ENCODE assay signal across 14 cellular contexts in genomic region chr10:17386616-17387075, GRCh38.
A peak's percentile ranks its signal among the peaks of the same experiment; 100 is the strongest.
DNase-seq lines count a peak whose midpoint lies in the region; ATAC-seq and TF ChIP-seq lines count a peak whose summit lies in the region.
"Had no signal": no experiment of that assay in that cellular context is flagged by ENCODE, and none has a peak within 500 bp of the region (broad histone marks: within the 10 kb centered on the region; RNA-seq: fewer than 3 reads in every experiment).

No MANE protein-coding gene starts in this region.

- H3K36me3 ChIP-seq in prostate gland, result no peaks in the 10 kb centered on the region

- H3K27me3 ChIP-seq in prostate gland (replicated peaks; ENCODE audit: insufficient read depth), result no peaks in the 10 kb centered on the region

- 85% methylated on average over 15 of the region's 15 CpGs for WGBS in prostate gland

- no peaks in the 10 kb centered on the region for H3K9me3 Mint-ChIP-seq in T-cell
- H3K9me3 Mint-ChIP-seq: CD4-positive, alpha-beta T cell had no signal

- TF ChIP-seq CTCF in prostate gland (IDR thresholded peaks at IDR 0.05), result no peak

- POLR2A ChIA-PET in T-cell (lab: Charles Lee), result interaction anchor here in 1 of 2 donors (0.7 kb wide), 1 partner anchor 144 kb away, joined by 4 read pairs; no protein-coding TSS in a partner anchor

- TF ChIP-seq POLR2A in erythroblast (IDR thresholded peaks at IDR 0.05; ENCODE audit: low read length) (no peak), prostate gland (IDR thresholded peaks at IDR 0.05) (no peak)

- peaks cover 0 to 3% of the 10 kb centered on the region in 2 donors for H3K27me3 Mint-ChIP-seq in T-cell
- H3K27me3 Mint-ChIP-seq: CD4-positive, alpha-beta T cell had no signal

- intact Hi-C loops in prostate gland (cut with DNase I), result no loop called here

- ATAC-seq in T-cell (replicated peaks in 1 of 4), result no peak

- DNase-seq in DMS53 (lab: John Stamatoyannopoulos, UW), result peak; percentile 19
- DNase-seq in DMS53 treated with DMSO at 0.1 percent for 48 hours (lab: John Stamatoyannopoulos, UW; ENCODE audit: unreplicated experiment), result no peak
- peak; percentile 91 to 94 for DNase-seq in NCI-H526 (lab: John Stamatoyannopoulos, UW)
- peak; percentile 8 to 16 for DNase-seq in erythroblast (lab: John Stamatoyannopoulos, UW)
- DNase-seq in prostate gland (ENCODE audit: low spot score), result no peak
- no peak for DNase-seq in effector CD4-positive, alpha-beta T cell
- no peak for DNase-seq in T-cell
- no peak for DNase-seq in NOMO-1 treated with DMSO at 0.1 percent for 48 hours (lab: John Stamatoyannopoulos, UW; ENCODE audit: unreplicated experiment)
- DNase-seq: 8988T; activated CD4-positive, CD25-positive, alpha-beta regulatory T cell; activated naive CD4-positive, alpha-beta T cell treated with anti-CD3 and anti-CD28 coated beads, Interleukin-2, amount 50 U/mL, for 16 hours; CD4-positive, alpha-beta T cell; stimulated activated CD4-positive, alpha-beta T cell treated with anti-CD3 and anti-CD28 coated beads, Interleukin-12 subunit alpha, Interleukin-12 subunit beta, amount 100 ng/mL, for 4 hours had no signal

- H3K27ac Mint-ChIP-seq in T-cell, result no peak overlapping the region
- H3K27ac Mint-ChIP-seq: CD4-positive, alpha-beta T cell had no signal

- no peak overlapping the region for H3K4me3 Mint-ChIP-seq in T-cell
- H3K4me3 Mint-ChIP-seq: CD4-positive, alpha-beta T cell had no signal

- H3K9me3 ChIP-seq in prostate gland, result no peaks in the 10 kb centered on the region

- H3K4me3 ChIP-seq in prostate gland, result no peak overlapping the region
- H3K4me3 ChIP-seq: lung had no signal

- H3K27ac ChIP-seq in prostate gland, result peak overlapping the region; percentile 77 to 84

- no peaks in the 10 kb centered on the region for H3K4me1 ChIP-seq in prostate gland (replicated peaks)

- H3K36me3 Mint-ChIP-seq in T-cell, result peaks cover 3% of the 10 kb centered on the region

- CTCF ChIA-PET in T-cell (lab: Charles Lee), result no interaction called here

- H3K4me1 Mint-ChIP-seq in T-cell, result no peaks in the 10 kb centered on the region

Comparison
In these comparisons a context has a peak if more than half of its experiments do, and no peak if none do; other contexts are left out.
1. DNase-seq: peak in DMS53 (single experiment), NCI-H526 (2 of 2) and erythroblast (2 of 2); none in DMS53 treated with DMSO at 0.1 percent for 48 hours (single experiment), prostate gland (single experiment), effector CD4-positive, alpha-beta T cell (single experiment), T-cell (0 of 34) and NOMO-1 treated with DMSO at 0.1 percent for 48 hours (single experiment).